Comparison of ENCODE assay signal across 15 cellular contexts in genomic region chr17:57091186-57091618, GRCh38. TPM values are rescaled to one million over a fixed set of nuclear protein-coding genes. Genes with fewer than 3 reads are reported as not detected.
DNase-seq lines count a peak whose midpoint lies in the region; ATAC-seq, FAIRE-seq and TF ChIP-seq lines count a peak whose summit lies in the region.
"Had no signal": no experiment of that assay in that cellular context is flagged by ENCODE, and none has a peak within 500 bp of the region (broad histone marks: within the 10 kb centered on the region; RNA-seq: fewer than 3 reads in every experiment).

No MANE protein-coding gene starts in this region.

- H3K4me1 ChIP-seq in pancreas = peaks cover 21 to 25% (median 21%) of the 10 kb centered on the region in 3 donors
- H3K4me1 ChIP-seq in aorta (ENCODE audit: control insufficient read depth in 1 of 2, insufficient read depth in 2 of 2, low read length in 2 of 2) = peaks cover 7 to 25% of the 10 kb centered on the region in 2 donors

- H3K4me3 ChIP-seq in pancreas (no peak overlapping the region), aorta (ENCODE audit: low read length in 2 of 2) (no peak overlapping the region)
- H3K4me3 ChIP-seq: PC-9 had no signal

- DNase-seq in NCI-H345 (lab: John Stamatoyannopoulos, UW) = peak; percentile 32
- no peak for DNase-seq in NCI-H345 treated with DMSO at 0.1 percent for 48 hours (lab: John Stamatoyannopoulos, UW; ENCODE audit: unreplicated experiment)
- peak; percentile 74 for DNase-seq in left cardiac atrium
- DNase-seq in pancreas = peak in 2 of 6 donors; percentile 48 to 51
- DNase-seq in aorta = peak; percentile 74 to 82
- DNase-seq in SK-N-DZ (ENCODE audit: low spot score) = no peak
- DNase-seq in activated CD4-positive, CD25-positive, alpha-beta regulatory T cell (lab: John Stamatoyannopoulos, UW) = no peak
- DNase-seq: activated naive CD8-positive, alpha-beta T cell treated with anti-CD3 and anti-CD28 coated beads, Interleukin-2, amount 50 U/mL, for 24 hours; NCI-H2081 treated with DMSO at 0.1 percent for 48 hours; PC-9; stimulated activated naive CD8-positive, alpha-beta T cell treated with anti-CD3 and anti-CD28 coated beads, Interleukin-15, Interleukin-2, amounts not matched to agents 100 U/mL and 50 U/mL, for 24 hours; T-helper 9 cell had no signal

- intact Hi-C loops in left cardiac atrium (cut with DNase I) = no loop called here
- intact Hi-C loops in pancreas (cut with DNase I) = no loop called here
- intact Hi-C loops in aorta (cut with DNase I) = no loop called here

- no peak overlapping the region for H3K27ac ChIP-seq in pancreas
- H3K27ac ChIP-seq in aorta (ENCODE audit: low read depth in 1 of 2, low read length in 2 of 2) = peak overlapping the region; percentile 99
- H3K27ac ChIP-seq: PC-9 had no signal

- H3K36me3 ChIP-seq in pancreas (no peaks in the 10 kb centered on the region), aorta (ENCODE audit: control insufficient read depth in 1 of 2, insufficient read depth in 2 of 2, low read length in 1 of 2) (no peaks in the 10 kb centered on the region)

- no peaks in the 10 kb centered on the region for H3K9me3 ChIP-seq in pancreas
- no peaks in the 10 kb centered on the region for H3K9me3 ChIP-seq in aorta (ENCODE audit: control insufficient read depth, low read length)

- TF ChIP-seq CTCF in pancreas (IDR thresholded peaks at IDR 0.05) = no peak

- no peak for FAIRE-seq in pancreas (lab: Jason Lieb, UNC)
- FAIRE-seq: endometrium, GM12892 had no signal

- 19 to 20% methylated on average over 5 of the region's 5 CpGs for whole genome bisulfite sequencing in pancreas, 2 donors
- 2 to 9% methylated on average over 5 of the region's 5 CpGs for WGBS in aorta, 2 donors

- peak; percentile 88 to 90 for ATAC-seq in left cardiac atrium
- ATAC-seq in pancreas = peak; percentile 31 to 66 (median 46)
- peak; percentile 74 for ATAC-seq in aorta (ENCODE audit: low FRiP score)
- no peak for ATAC-seq in GM19035 (IDR thresholded peaks at IDR 0.05; ENCODE audit: unreplicated experiment)
- ATAC-seq: activated naive CD8-positive, alpha-beta T cell treated with anti-CD3 and anti-CD28 coated beads, Interleukin-2, amount 50 U/mL, for 24 hours; stimulated activated naive CD8-positive, alpha-beta T cell treated with anti-CD3 and anti-CD28 coated beads, Interleukin-15, Interleukin-2, amounts not matched to agents 100 U/mL and 50 U/mL, for 24 hours had no signal

- H3K27me3 ChIP-seq in pancreas = no peaks in the 10 kb centered on the region
- H3K27me3 ChIP-seq in aorta (ENCODE audit: control insufficient read depth in 1 of 2, insufficient read depth in 2 of 2, low read length in 1 of 2) = no peaks in the 10 kb centered on the region

RNA-seq across cellular contexts. Expression of gene AKAP1, which starts 6.2 kb away (rescaled TPM):
- 100 to 1,000 TPM in 1 of 2 donors, 10 to 100 TPM in 1; 86.3 to 131 TPM for total RNA-seq in left cardiac atrium
- 10 to 100 TPM; 13.9 to 23.8 (median 18.0) TPM for total RNA-seq in pancreas
- 10 to 100 TPM in 1 of 2 donors, 1 to 10 TPM in 1; 9.8 to 12.8 TPM for polyA plus RNA-seq in pancreas
- 10 to 100 TPM; 62.4 to 68.9 TPM for total RNA-seq in aorta
- polyA plus RNA-seq in aorta = 10 to 100 TPM; 18.9 to 46.9 TPM
- polyA plus RNA-seq in SK-N-DZ (2014; cell fraction: cytosol; rRNA removed) = 59.2 and 61.6 TPM in 2 replicates
- 98.5 and 102 TPM in 2 replicates for polyA plus RNA-seq in SK-N-DZ (2014; cell fraction: nucleus; rRNA removed)

Comparison
In these comparisons a context has a peak if more than half of its experiments do, and no peak if none do; other contexts are left out.
1. DNase-seq: peak in NCI-H345 (single experiment), left cardiac atrium (single experiment) and aorta (2 of 2); none in NCI-H345 treated with DMSO at 0.1 percent for 48 hours (single experiment), SK-N-DZ (single experiment) and activated CD4-positive, CD25-positive, alpha-beta regulatory T cell (0 of 4).
2. H3K27ac ChIP-seq: peak in aorta (2 of 2); none in pancreas (0 of 4).